Comparison of ENCODE assay signal across 10 cellular contexts in genomic region chr2:151359768-151360167, GRCh38. TPM values are rescaled to one million over a fixed set of nuclear protein-coding genes. Genes with fewer than 3 reads are reported as not detected.
"Had no signal": no experiment of that assay in that cellular context is flagged by ENCODE, and none has a peak within 500 bp of the region (broad histone marks: within the 10 kb centered on the region; RNA-seq: fewer than 3 reads in every experiment).

No MANE protein-coding gene starts in this region.

- H2AFZ ChIP-seq: GM23338 had no signal

- H3K27ac ChIP-seq: KMS-11 had no signal

- ATAC-seq: GM23338 had no signal

- H3K4me3 ChIP-seq: GM23338 had no signal

- H3K9ac ChIP-seq: KMS-11 had no signal

- H3K4me2 ChIP-seq: GM23338, KMS-11 had no signal

- FAIRE-seq: H1, H54, HTR-8/SVneo had no signal

- DNase-seq: H9, HCEC 1CT, Karpas-422, KBM-7 had no signal

RNA-seq across cellular contexts. Expression of gene TNFAIP6, which starts 2.4 kb away (rescaled TPM):
- total RNA-seq: HT-29 had no signal
